In genomic region chr2:69436937-69437750, GRCh38 we compare ENCODE assay signal across 1 cellular context.
TF ChIP-seq lines count a peak whose summit lies in the region.

Gene NFU1 (minus strand): TSS chr2:69437435. CDS start chr2:69437422, 13 bp downstream.

TF ChIP-seq in WTC11, 78 proteins besides CTCF, POLR2A, EP300 and RAD21 (continued from another document and continues in another):
- TF ChIP-seq STAT6 (CRISPR knock-in tag; conservative IDR thresholded peaks at IDR 0.05; ENCODE audit: low read depth) (no peak), CREM (CRISPR knock-in tag; IDR thresholded peaks at IDR 0.05) (no peak), NFATC4 (CRISPR knock-in tag; IDR thresholded peaks at IDR 0.05) (no peak), FOXJ3 (CRISPR knock-in tag; IDR thresholded peaks at IDR 0.05; ENCODE audit: borderline replicate concordance) (no peak), KAT7 (CRISPR knock-in tag; IDR thresholded peaks at IDR 0.05; ENCODE audit: borderline replicate concordance) (peak; percentile 79; the same call in 1 of the 2 replicates), NR2C2 (CRISPR knock-in tag; IDR thresholded peaks at IDR 0.05) (no peak), MXD4 (CRISPR knock-in tag; IDR thresholded peaks at IDR 0.05; ENCODE audit: borderline replicate concordance) (no peak), HMGA2 (CRISPR knock-in tag; IDR thresholded peaks at IDR 0.05) (no peak), FOXK1 (CRISPR knock-in tag; IDR thresholded peaks at IDR 0.05) (no peak), JUN (CRISPR knock-in tag; IDR thresholded peaks at IDR 0.05) (no peak), GRHL2 (CRISPR knock-in tag; IDR thresholded peaks at IDR 0.05; ENCODE audit: insufficient replicate concordance, severe bottlenecking) (no peak), GABPB1 (CRISPR knock-in tag; IDR thresholded peaks at IDR 0.05) (peak; percentile 93), ZNF416 (CRISPR knock-in tag; IDR thresholded peaks at IDR 0.05) (peak; percentile 74; the same call in 1 of the 2 replicates), ZNF232 (CRISPR knock-in tag; IDR thresholded peaks at IDR 0.05) (no peak; the same call in 1 of the 2 replicates), IRF2 (CRISPR knock-in tag; IDR thresholded peaks at IDR 0.05; ENCODE audit: borderline replicate concordance, low read depth) (no peak), ZNF263 (CRISPR knock-in tag; IDR thresholded peaks at IDR 0.05; ENCODE audit: low read depth) (no peak), ZBTB43 (CRISPR knock-in tag; IDR thresholded peaks at IDR 0.05) (no peak), TP53 (CRISPR knock-in tag; IDR thresholded peaks at IDR 0.05) (no peak), AFF4 (CRISPR knock-in tag; IDR thresholded peaks at IDR 0.05; ENCODE audit: borderline replicate concordance) (no peak; the same call in 1 of the 2 replicates), PRDM15 (CRISPR knock-in tag; IDR thresholded peaks at IDR 0.05) (no peak), RORB (CRISPR knock-in tag; IDR thresholded peaks at IDR 0.05) (no peak), ATF1 (CRISPR knock-in tag; IDR thresholded peaks at IDR 0.05) (no peak), ZNF121 (CRISPR knock-in tag; IDR thresholded peaks at IDR 0.05) (no peak)
- TF ChIP-seq, protein P1, sequence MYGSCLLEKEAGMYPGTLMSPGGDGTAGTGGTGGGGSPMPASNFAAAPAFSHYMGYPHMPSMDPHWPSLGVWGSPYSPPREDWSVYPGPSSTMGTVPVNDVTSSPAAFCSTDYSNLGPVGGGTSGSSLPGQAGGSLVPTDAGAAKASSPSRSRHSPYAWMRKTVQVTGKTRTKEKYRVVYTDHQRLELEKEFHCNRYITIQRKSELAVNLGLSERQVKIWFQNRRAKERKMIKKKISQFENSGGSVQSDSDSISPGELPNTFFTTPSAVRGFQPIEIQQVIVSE (CRISPR knock-in tag; IDR thresholded peaks at IDR 0.05; ENCODE audit: borderline replicate concordance): no peak
- TF ChIP-seq, protein P2, sequence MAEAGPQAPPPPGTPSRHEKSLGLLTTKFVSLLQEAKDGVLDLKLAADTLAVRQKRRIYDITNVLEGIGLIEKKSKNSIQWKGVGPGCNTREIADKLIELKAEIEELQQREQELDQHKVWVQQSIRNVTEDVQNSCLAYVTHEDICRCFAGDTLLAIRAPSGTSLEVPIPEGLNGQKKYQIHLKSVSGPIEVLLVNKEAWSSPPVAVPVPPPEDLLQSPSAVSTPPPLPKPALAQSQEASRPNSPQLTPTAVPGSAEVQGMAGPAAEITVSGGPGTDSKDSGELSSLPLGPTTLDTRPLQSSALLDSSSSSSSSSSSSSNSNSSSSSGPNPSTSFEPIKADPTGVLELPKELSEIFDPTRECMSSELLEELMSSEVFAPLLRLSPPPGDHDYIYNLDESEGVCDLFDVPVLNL (CRISPR knock-in tag; IDR thresholded peaks at IDR 0.05; ENCODE audit: borderline replicate concordance, low read depth): no peak
- TF ChIP-seq, protein P3, sequence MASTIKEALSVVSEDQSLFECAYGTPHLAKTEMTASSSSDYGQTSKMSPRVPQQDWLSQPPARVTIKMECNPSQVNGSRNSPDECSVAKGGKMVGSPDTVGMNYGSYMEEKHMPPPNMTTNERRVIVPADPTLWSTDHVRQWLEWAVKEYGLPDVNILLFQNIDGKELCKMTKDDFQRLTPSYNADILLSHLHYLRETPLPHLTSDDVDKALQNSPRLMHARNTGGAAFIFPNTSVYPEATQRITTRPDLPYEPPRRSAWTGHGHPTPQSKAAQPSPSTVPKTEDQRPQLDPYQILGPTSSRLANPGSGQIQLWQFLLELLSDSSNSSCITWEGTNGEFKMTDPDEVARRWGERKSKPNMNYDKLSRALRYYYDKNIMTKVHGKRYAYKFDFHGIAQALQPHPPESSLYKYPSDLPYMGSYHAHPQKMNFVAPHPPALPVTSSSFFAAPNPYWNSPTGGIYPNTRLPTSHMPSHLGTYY (CRISPR knock-in tag; IDR thresholded peaks at IDR 0.05): no peak
- TF ChIP-seq, protein P4, sequence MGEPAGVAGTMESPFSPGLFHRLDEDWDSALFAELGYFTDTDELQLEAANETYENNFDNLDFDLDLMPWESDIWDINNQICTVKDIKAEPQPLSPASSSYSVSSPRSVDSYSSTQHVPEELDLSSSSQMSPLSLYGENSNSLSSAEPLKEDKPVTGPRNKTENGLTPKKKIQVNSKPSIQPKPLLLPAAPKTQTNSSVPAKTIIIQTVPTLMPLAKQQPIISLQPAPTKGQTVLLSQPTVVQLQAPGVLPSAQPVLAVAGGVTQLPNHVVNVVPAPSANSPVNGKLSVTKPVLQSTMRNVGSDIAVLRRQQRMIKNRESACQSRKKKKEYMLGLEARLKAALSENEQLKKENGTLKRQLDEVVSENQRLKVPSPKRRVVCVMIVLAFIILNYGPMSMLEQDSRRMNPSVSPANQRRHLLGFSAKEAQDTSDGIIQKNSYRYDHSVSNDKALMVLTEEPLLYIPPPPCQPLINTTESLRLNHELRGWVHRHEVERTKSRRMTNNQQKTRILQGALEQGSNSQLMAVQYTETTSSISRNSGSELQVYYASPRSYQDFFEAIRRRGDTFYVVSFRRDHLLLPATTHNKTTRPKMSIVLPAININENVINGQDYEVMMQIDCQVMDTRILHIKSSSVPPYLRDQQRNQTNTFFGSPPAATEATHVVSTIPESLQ (CRISPR knock-in tag; IDR thresholded peaks at IDR 0.05): no peak
- TF ChIP-seq, protein P5, sequence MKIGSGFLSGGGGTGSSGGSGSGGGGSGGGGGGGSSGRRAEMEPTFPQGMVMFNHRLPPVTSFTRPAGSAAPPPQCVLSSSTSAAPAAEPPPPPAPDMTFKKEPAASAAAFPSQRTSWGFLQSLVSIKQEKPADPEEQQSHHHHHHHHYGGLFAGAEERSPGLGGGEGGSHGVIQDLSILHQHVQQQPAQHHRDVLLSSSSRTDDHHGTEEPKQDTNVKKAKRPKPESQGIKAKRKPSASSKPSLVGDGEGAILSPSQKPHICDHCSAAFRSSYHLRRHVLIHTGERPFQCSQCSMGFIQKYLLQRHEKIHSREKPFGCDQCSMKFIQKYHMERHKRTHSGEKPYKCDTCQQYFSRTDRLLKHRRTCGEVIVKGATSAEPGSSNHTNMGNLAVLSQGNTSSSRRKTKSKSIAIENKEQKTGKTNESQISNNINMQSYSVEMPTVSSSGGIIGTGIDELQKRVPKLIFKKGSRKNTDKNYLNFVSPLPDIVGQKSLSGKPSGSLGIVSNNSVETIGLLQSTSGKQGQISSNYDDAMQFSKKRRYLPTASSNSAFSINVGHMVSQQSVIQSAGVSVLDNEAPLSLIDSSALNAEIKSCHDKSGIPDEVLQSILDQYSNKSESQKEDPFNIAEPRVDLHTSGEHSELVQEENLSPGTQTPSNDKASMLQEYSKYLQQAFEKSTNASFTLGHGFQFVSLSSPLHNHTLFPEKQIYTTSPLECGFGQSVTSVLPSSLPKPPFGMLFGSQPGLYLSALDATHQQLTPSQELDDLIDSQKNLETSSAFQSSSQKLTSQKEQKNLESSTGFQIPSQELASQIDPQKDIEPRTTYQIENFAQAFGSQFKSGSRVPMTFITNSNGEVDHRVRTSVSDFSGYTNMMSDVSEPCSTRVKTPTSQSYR (CRISPR knock-in tag; IDR thresholded peaks at IDR 0.05): no peak
- TF ChIP-seq, protein P6, sequence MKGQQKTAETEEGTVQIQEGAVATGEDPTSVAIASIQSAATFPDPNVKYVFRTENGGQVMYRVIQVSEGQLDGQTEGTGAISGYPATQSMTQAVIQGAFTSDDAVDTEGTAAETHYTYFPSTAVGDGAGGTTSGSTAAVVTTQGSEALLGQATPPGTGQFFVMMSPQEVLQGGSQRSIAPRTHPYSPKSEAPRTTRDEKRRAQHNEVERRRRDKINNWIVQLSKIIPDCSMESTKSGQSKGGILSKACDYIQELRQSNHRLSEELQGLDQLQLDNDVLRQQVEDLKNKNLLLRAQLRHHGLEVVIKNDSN (CRISPR knock-in tag; IDR thresholded peaks at IDR 0.05): no peak; the same call in 1 of the 2 replicates
- TF ChIP-seq, protein P7, sequence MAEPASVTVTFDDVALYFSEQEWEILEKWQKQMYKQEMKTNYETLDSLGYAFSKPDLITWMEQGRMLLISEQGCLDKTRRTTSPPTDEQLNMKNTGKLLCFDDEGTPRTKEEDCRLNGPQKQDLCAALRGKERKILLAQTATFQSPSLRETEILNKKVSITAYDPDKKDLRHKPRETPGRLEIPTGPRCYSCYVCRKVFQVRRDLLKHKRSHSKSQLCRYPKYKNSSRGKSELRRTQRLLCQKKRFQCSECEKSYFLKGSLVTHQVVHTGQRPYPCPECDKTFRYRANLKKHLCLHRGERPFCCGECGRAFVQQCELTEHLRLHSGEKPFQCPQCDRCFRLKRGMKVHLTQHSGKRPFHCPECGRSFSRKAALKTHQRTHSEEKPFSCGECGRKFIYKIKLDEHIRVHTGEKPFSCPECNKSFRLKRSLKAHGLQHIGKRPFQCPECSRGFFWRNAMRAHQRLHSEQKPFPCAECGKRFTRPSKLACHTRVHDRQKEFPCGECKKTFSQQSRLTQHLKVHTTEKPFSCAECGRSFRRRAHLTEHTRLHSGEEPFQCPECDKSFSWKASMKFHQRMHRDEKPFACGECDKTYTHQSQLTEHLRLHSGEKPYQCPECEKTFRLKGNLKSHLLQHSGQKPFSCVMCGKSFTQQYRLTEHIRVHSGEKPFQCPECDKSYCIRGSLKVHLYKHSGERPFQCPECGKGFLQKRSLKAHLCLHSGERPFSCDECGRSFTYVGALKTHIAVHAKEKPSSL (CRISPR knock-in tag; conservative IDR thresholded peaks at IDR 0.05): no peak
